Comparison of ENCODE assay signal across 10 cellular contexts in the genomic region with DNA sequence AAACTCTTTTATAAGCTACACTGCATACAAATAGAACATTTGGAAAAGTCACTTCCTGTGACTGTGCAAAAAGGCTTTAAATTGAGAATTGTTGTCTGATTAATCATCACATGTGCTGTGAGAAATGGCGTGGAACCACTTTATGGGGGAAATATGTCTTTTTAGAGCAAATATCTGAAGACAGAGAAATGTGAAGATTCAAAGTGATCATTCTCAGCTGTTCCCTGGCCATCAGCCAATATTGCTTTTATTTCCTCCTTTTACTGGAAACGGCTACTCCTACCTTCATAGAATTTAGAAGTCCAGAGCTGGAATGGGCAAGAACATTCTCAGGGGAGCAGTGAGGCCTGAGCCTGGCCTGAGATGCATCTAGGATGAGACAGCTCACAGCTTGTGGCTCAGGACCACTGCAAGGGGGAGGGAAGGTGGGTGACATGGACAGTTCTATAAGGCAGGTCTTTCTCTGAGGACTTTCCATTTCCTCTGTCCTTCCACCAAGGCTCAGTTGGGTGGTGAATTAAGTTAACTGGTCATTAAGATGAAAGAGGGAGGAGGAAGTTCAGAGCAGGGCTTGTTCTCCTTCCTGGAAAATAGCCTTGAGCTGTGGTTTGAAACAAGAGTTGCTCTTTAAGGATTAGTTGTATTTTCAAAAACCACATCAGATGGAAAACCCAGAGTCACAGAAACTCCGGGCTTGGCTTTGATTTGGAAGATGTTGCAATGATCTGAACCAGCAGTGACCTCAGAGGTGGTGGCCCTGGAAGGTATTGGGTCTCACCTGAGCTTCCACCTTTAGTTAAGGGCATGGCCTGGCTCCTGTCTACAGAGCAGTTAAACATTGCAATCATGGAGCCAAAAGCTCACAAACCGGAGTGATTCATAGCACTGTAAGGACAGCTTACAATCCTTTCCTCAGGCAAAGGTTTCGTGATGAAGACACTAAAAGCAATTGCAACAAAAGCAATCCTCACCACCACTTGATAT.
DNase-seq lines count a peak whose midpoint lies in the region; ATAC-seq, FAIRE-seq and TF ChIP-seq lines count a peak whose summit lies in the region.
"Had no signal": no experiment of that assay in that cellular context is flagged by ENCODE, and none has a peak within 500 bp of the region (broad histone marks: within the 10 kb centered on the region; RNA-seq: fewer than 3 reads in every experiment).

No MANE protein-coding gene starts in this region.

- no TSS peak for BruUV-seq in HepG2 (replicated peaks; lab: Mats Ljungman, UMichigan)

- H3K27ac ChIP-seq in right lobe of liver (no peak overlapping the region), HepG2 (ENCODE audit: extremely low read length, insufficient read depth, low read length) (no peak overlapping the region), brain microvascular endothelial cell (peak overlapping the region; percentile 69), lower lobe of right lung (peak overlapping the region; percentile 51), vagina (peak overlapping the region; percentile 76)
- no peak overlapping the region for H3K27ac ChIP-seq in CD4-positive, alpha-beta memory T cell (ENCODE audit: low read depth, low read length)

- no peak overlapping the region for H3K27ac Mint-ChIP-seq in CD4-positive, alpha-beta memory T cell
- H3K27ac Mint-ChIP-seq: CD4-positive, CD25-positive, alpha-beta regulatory T cell had no signal

- CTCF ChIA-PET in HepG2 (lab: Yijun Ruan, JAX; ENCODE audit: low intra/inter-chr PET ratio, low total read pairs), result no interaction called here
- CTCF ChIA-PET in CD4-positive, alpha-beta memory T cell (lab: Charles Lee; ENCODE audit: partially characterized antibody), result no interaction called here

- POLR2A ChIA-PET in HepG2 (lab: Yijun Ruan, JAX), result no interaction called here
- POLR2A ChIA-PET in CD4-positive, alpha-beta memory T cell (lab: Charles Lee; ENCODE audit: partially characterized antibody), result no interaction called here

- H3K4me3 ChIP-seq in right lobe of liver (no peak overlapping the region), HepG2 (replicated peaks in 1 of 3; ENCODE audit: insufficient read depth in 1 of 3, low read depth in 2 of 3, low read length in 3 of 3) (no peak overlapping the region), brain microvascular endothelial cell (ENCODE audit: low read depth, low read length) (no peak overlapping the region), lower lobe of right lung (no peak overlapping the region), vagina (no peak overlapping the region)
- H3K4me3 ChIP-seq in CD4-positive, alpha-beta memory T cell (ENCODE audit: low read length in 2 of 2), result no peak overlapping the region

- no peak for FAIRE-seq in HepG2 (lab: Jason Lieb, UNC)

- H3K79me2 ChIP-seq in HepG2 (ENCODE audit: insufficient read depth, low read length), result no peaks in the 10 kb centered on the region

- no peak for TF ChIP-seq RAD21 in HepG2 (CRISPR knock-in tag; IDR thresholded peaks at IDR 0.05)

- no peak for DNase-seq in right lobe of liver
- DNase-seq in HepG2 (ENCODE audit: low spot score), result no peak
- DNase-seq in brain microvascular endothelial cell, result peak; percentile 59
- no peak for DNase-seq in lower lobe of right lung
- DNase-seq in vagina (ENCODE audit: extremely low spot score in 2 of 2), result no peak
- no peak for DNase-seq in DMS153 (lab: John Stamatoyannopoulos, UW)
- DNase-seq in HuH-7 (ENCODE audit: low spot score), result no peak
- DNase-seq in CD4-positive, alpha-beta memory T cell, result no peak
- DNase-seq: CD4-positive, CD25-positive, alpha-beta regulatory T cell; central memory CD4-positive, alpha-beta T cell had no signal

- TF ChIP-seq EP300 in HepG2 (IDR thresholded peaks at IDR 0.05; ENCODE audit: low read depth in 2 of 2, low read length in 2 of 2) (no peak), HepG2 (CRISPR knock-in tag; IDR thresholded peaks at IDR 0.05; ENCODE audit: borderline replicate concordance) (no peak)

- no peak overlapping the region for H3K4me3 Mint-ChIP-seq in CD4-positive, alpha-beta memory T cell
- H3K4me3 Mint-ChIP-seq: CD4-positive, CD25-positive, alpha-beta regulatory T cell had no signal

- in situ Hi-C loops in HepG2 (cut with HindIII; ENCODE audit: extremely low pct_ligation_motif_present, low pct_unique_long_range_greater_than_20kb) (no loop called here), brain microvascular endothelial cell (cut with HindIII; ENCODE audit: low pct_ligation_motif_present, low sequenced_read_pairs) (no loop called here)

- intact Hi-C loops in right lobe of liver (cut with DNase I) (no loop called here), HepG2 (cut with micrococcal nuclease; ENCODE audit: unreplicated experiment) (no loop called here), lower lobe of right lung (cut with DNase I) (no loop called here), vagina (cut with DNase I) (no loop called here)
- intact Hi-C loops in CD4-positive, alpha-beta memory T cell (cut with micrococcal nuclease), result no loop called here

- TF ChIP-seq CTCF in right lobe of liver (IDR thresholded peaks at IDR 0.05) (no peak), HepG2 (CRISPR knock-in tag; IDR thresholded peaks at IDR 0.05) (no peak), brain microvascular endothelial cell (IDR thresholded peaks at IDR 0.05; ENCODE audit: low read depth, low read length, missing control alignments) (no peak), lower lobe of right lung (IDR thresholded peaks at IDR 0.05) (no peak), vagina (IDR thresholded peaks at IDR 0.05) (no peak)

- H3K9ac ChIP-seq in HepG2 (ENCODE audit: insufficient read depth, low read depth, low read length), result no peak overlapping the region

- H3K27me3 ChIP-seq in right lobe of liver (no peaks in the 10 kb centered on the region), HepG2 (ENCODE audit: control insufficient read depth in 1 of 2, insufficient read depth in 2 of 2, low read length in 2 of 2) (0 out of 5 replicates have a peak, but pooled peaks cover 2 to 7% of the 10 kb centered on the region in 2 experiments), brain microvascular endothelial cell (replicated peaks) (no peaks in the 10 kb centered on the region), lower lobe of right lung (ENCODE audit: low read depth) (no peaks in the 10 kb centered on the region), vagina (no peaks in the 10 kb centered on the region)
- H3K27me3 ChIP-seq in CD4-positive, alpha-beta memory T cell (ENCODE audit: insufficient read depth, low read length), result no peaks in the 10 kb centered on the region

- H3K9me3 Mint-ChIP-seq in CD4-positive, alpha-beta memory T cell, result peaks cover 0 to 2% (median 0%) of the 10 kb centered on the region in 8 donors
- H3K9me3 Mint-ChIP-seq: CD4-positive, CD25-positive, alpha-beta regulatory T cell had no signal

- H2AFZ ChIP-seq in HepG2 (ENCODE audit: low read length), result no peak overlapping the region

- H3K36me3 Mint-ChIP-seq in CD4-positive, alpha-beta memory T cell, result no peaks in the 10 kb centered on the region
- H3K36me3 Mint-ChIP-seq: CD4-positive, CD25-positive, alpha-beta regulatory T cell had no signal

- no peaks in the 10 kb centered on the region for H3K4me1 Mint-ChIP-seq in CD4-positive, alpha-beta memory T cell
- H3K4me1 Mint-ChIP-seq: CD4-positive, CD25-positive, alpha-beta regulatory T cell had no signal

- no peaks in the 10 kb centered on the region for H3K4me1 ChIP-seq in right lobe of liver
- no peaks in the 10 kb centered on the region for H3K4me1 ChIP-seq in HepG2 (ENCODE audit: insufficient read depth, low read length)
- peaks cover 45% of the 10 kb centered on the region for H3K4me1 ChIP-seq in lower lobe of right lung
- H3K4me1 ChIP-seq in vagina, result peaks cover 49% of the 10 kb centered on the region
- H3K4me1 ChIP-seq in CD4-positive, alpha-beta memory T cell (ENCODE audit: insufficient read depth, low read length), result no peaks in the 10 kb centered on the region

- H3K4me2 ChIP-seq in HepG2 (ENCODE audit: low read depth, low read length), result no peak overlapping the region

- 39% methylated on average over 5 of the region's 5 CpGs for WGBS in right lobe of liver (ENCODE audit: insufficient coverage, low coverage, low lambda C conversion rate, missing lambda C conversion rate)
- WGBS in HepG2 (ENCODE audit: low lambda C conversion rate), result 10% methylated on average over 5 of the region's 5 CpGs

- H3K27me3 Mint-ChIP-seq in CD4-positive, alpha-beta memory T cell, result peaks cover 2% of the 10 kb centered on the region in 2 donors

- H3K36me3 ChIP-seq in right lobe of liver (no peaks in the 10 kb centered on the region), HepG2 (replicated peaks in 1 of 2; ENCODE audit: control insufficient read depth in 1 of 2, insufficient read depth in 2 of 2, low read length in 2 of 2) (no peaks in the 10 kb centered on the region), brain microvascular endothelial cell (replicated peaks) (no peaks in the 10 kb centered on the region), lower lobe of right lung (no peaks in the 10 kb centered on the region), vagina (no peaks in the 10 kb centered on the region)
- no peaks in the 10 kb centered on the region for H3K36me3 ChIP-seq in CD4-positive, alpha-beta memory T cell (ENCODE audit: insufficient read depth, low read length)

- H4K20me1 ChIP-seq in HepG2 (ENCODE audit: insufficient read depth, low read length), result no peaks in the 10 kb centered on the region

- ATAC-seq in right lobe of liver (peak in 3 of 4 donors; percentile 13 to 41 (median 23)), HepG2 (no peak), lower lobe of right lung (peak; percentile 50 to 54)

- TF ChIP-seq POLR2A in right lobe of liver (IDR thresholded peaks at IDR 0.05), result no peak
- no peak for TF ChIP-seq POLR2A in HepG2 (IDR thresholded peaks at IDR 0.05; ENCODE audit: insufficient read depth in 1 of 2, low read depth in 2 of 2, low read length in 2 of 2)
- no peak for TF ChIP-seq POLR2A in vagina (IDR thresholded peaks at IDR 0.05)

- no peaks in the 10 kb centered on the region for H3K9me3 ChIP-seq in right lobe of liver
- no peaks in the 10 kb centered on the region for H3K9me3 ChIP-seq in HepG2 (ENCODE audit: low read length)
- H3K9me3 ChIP-seq in lower lobe of right lung, result no peaks in the 10 kb centered on the region
- no peaks in the 10 kb centered on the region for H3K9me3 ChIP-seq in vagina
- H3K9me3 ChIP-seq in CD4-positive, alpha-beta memory T cell (ENCODE audit: control insufficient read depth in 1 of 2, low read length in 2 of 2), result no peaks in the 10 kb centered on the region

TF ChIP-seq in HepG2, 621 proteins besides CTCF, POLR2A, EP300 and RAD21 (continues in another document):
- TF ChIP-seq PHF20 (CRISPR knock-in tag; IDR thresholded peaks at IDR 0.05) (no peak), FOXA1 (IDR thresholded peaks at IDR 0.05) (no peak), FOXA1 (CRISPR knock-in tag; IDR thresholded peaks at IDR 0.05) (no peak), ATAD3A (CRISPR knock-in tag; IDR thresholded peaks at IDR 0.05) (no peak), NR2C2 (CRISPR knock-in tag; IDR thresholded peaks at IDR 0.05; ENCODE audit: borderline replicate concordance) (no peak), CBX1 (IDR thresholded peaks at IDR 0.05; ENCODE audit: low read depth) (no peak)

Comparison
In these comparisons a context has a peak if more than half of its experiments do, and no peak if none do; other contexts are left out.
1. H3K27ac ChIP-seq: peak in brain microvascular endothelial cell (single experiment), lower lobe of right lung (single experiment) and vagina (single experiment); none in right lobe of liver (0 of 3), HepG2 (single experiment) and CD4-positive, alpha-beta memory T cell (single experiment).